In the genomic region with DNA sequence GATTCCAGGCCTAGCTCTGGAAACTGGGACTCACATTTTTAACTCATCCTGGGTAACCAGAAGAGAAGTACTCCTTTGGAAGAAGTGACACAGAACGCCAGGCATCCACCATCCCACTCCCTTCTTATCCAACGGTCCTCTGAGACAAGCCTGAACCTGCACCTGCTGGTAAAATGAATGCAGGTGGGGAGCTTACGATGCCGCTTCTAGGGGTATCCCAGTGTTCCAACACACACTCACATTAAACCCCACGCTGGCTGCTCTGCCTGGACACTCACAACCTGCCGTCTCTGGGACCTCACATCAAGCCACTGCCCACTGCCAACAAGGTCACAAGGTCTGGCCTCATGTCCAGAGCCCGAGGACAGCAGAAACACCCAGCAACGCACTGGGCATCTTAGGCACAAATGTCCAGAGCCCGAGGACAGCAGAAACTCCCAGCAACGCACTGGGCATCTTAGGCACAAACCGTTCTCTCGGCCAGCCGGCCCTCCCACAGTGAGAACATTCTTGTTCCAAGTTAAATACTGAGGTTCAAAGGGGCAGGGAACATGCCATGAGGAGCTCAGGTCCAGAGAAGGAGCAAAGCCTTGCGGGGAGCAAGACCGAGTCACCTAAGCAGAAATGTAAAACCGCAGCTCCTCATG, we compare ENCODE assay signal across 20 cellular contexts. TPM values are rescaled to one million over a fixed set of nuclear protein-coding genes. Genes with fewer than 3 reads are reported as not detected.
DNase-seq lines count a peak whose midpoint lies in the region; ATAC-seq and TF ChIP-seq lines count a peak whose summit lies in the region.
"Had no signal": no experiment of that assay in that cellular context is flagged by ENCODE, and none has a peak within 500 bp of the region (broad histone marks: within the 10 kb centered on the region; RNA-seq: fewer than 3 reads in every experiment).

No MANE protein-coding gene starts in this region.

- DNase-seq in Ammon's horn (ENCODE audit: low spot score), result peak; percentile 50
- peak; percentile 4 for DNase-seq in glutamatergic neuron
- peak in 1 of 2 donors; percentile 69 for DNase-seq in psoas muscle
- DNase-seq in immature natural killer cell, result no peak
- no peak for DNase-seq in activated gamma-delta T cell (lab: John Stamatoyannopoulos, UW)
- no peak for DNase-seq in HT-29 (ENCODE audit: low spot score)
- DNase-seq: activated CD4-positive, alpha-beta memory T cell treated with anti-CD3 and anti-CD28 coated beads for 36 hours; COR-L47; esophagus squamous epithelium; heart right ventricle; Karpas-422; NCI-H1105 treated with DMSO at 0.1 percent for 48 hours; NCI-H2171 treated with DMSO at 0.1 percent for 48 hours; stimulated activated CD4-positive, alpha-beta T cell treated with anti-CD3 and anti-CD28 coated beads, Interleukin-12 subunit alpha, Interleukin-12 subunit beta, amount 100 ng/mL, for 4 hours; stimulated activated naive CD8-positive, alpha-beta T cell treated with anti-CD3 and anti-CD28 coated beads, Interleukin-15, Interleukin-2, amounts not matched to agents 100 U/mL and 50 U/mL, for 24 hours had no signal

- intact Hi-C loops in psoas muscle (cut with DNase I), result loop anchor here (10.0 kb wide), 2 partner anchors 267 to 557 kb away; a partner anchor contains a TSS

- no peak overlapping the region for H3K4me3 ChIP-seq in psoas muscle
- H3K4me3 ChIP-seq: esophagus squamous epithelium, GM23338, heart right ventricle had no signal

- H3K36me3 Mint-ChIP-seq in glutamatergic neuron (ENCODE audit: unreplicated experiment) (peaks cover 18% of the 10 kb centered on the region), immature natural killer cell (peaks cover 14 to 35% (median 32%) of the 10 kb centered on the region in 3 donors)

- TF ChIP-seq CTCF in VCaP (conservative IDR thresholded peaks at IDR 0.05), result no peak
- TF ChIP-seq CTCF in glutamatergic neuron (IDR thresholded peaks at IDR 0.05; ENCODE audit: partially characterized antibody, unreplicated experiment), result no peak
- no peak for TF ChIP-seq CTCF in psoas muscle (IDR thresholded peaks at IDR 0.05)

- H3K36me3 ChIP-seq in psoas muscle (ENCODE audit: insufficient read depth in 1 of 2, low read depth in 1 of 2), result peaks cover 4 to 25% of the 10 kb centered on the region in 2 donors

- H3K27ac Mint-ChIP-seq in glutamatergic neuron (ENCODE audit: unreplicated experiment) (no peak overlapping the region), immature natural killer cell (no peak overlapping the region)
- H3K27ac Mint-ChIP-seq: activated CD4-positive, alpha-beta memory T cell treated with anti-CD3 and anti-CD28 coated beads for 36 hours; GM23338 had no signal

- H3K9me3 ChIP-seq in psoas muscle, result no peaks in the 10 kb centered on the region
- H3K9me3 ChIP-seq: esophagus squamous epithelium, heart right ventricle had no signal

- peaks cover 34% of the 10 kb centered on the region for H3K4me1 ChIP-seq in psoas muscle

- no peak overlapping the region for H3K4me3 Mint-ChIP-seq in glutamatergic neuron (ENCODE audit: unreplicated experiment)
- no peak overlapping the region for H3K4me3 Mint-ChIP-seq in immature natural killer cell
- H3K4me3 Mint-ChIP-seq: activated CD4-positive, alpha-beta memory T cell treated with anti-CD3 and anti-CD28 coated beads for 36 hours; activated T-helper 1 cell treated with anti-CD3 and anti-CD28 coated beads, Interleukin-12 subunit alpha, Interleukin-12 subunit beta, Interleukin-2, Interleukin-4 antibody, amounts not matched to agents 30 ng/mL and 10 ng/mL and 1 ng/mL, durations not matched to agents 14 hours and 24 hours and 36 hours; GM23338 had no signal

- H3K27me3 Mint-ChIP-seq in glutamatergic neuron (ENCODE audit: unreplicated experiment), result peaks cover 9% of the 10 kb centered on the region
- H3K27me3 Mint-ChIP-seq in immature natural killer cell (ENCODE audit: low read depth in 3 of 3), result peaks cover 3 to 7% (median 3%) of the 10 kb centered on the region in 3 donors
- H3K27me3 Mint-ChIP-seq: activated CD4-positive, alpha-beta memory T cell treated with anti-CD3 and anti-CD28 coated beads for 36 hours had no signal

- H3K27me3 ChIP-seq in psoas muscle (ENCODE audit: insufficient read depth in 3 of 3, low read length in 2 of 3), result no peaks in the 10 kb centered on the region
- H3K27me3 ChIP-seq: esophagus squamous epithelium, heart right ventricle had no signal

- H3K9me3 Mint-ChIP-seq in glutamatergic neuron (ENCODE audit: unreplicated experiment) (peaks cover 7% of the 10 kb centered on the region), immature natural killer cell (no peaks in the 10 kb centered on the region)
- H3K9me3 Mint-ChIP-seq: activated T-helper 1 cell treated with anti-CD3 and anti-CD28 coated beads, Interleukin-12 subunit alpha, Interleukin-12 subunit beta, Interleukin-2, Interleukin-4 antibody, amounts not matched to agents 30 ng/mL and 10 ng/mL and 1 ng/mL, durations not matched to agents 14 hours and 24 hours and 36 hours; GM23338 had no signal

- ATAC-seq in psoas muscle (peak; percentile 23 to 71 (median 47)), GM19395 (IDR thresholded peaks at IDR 0.05; ENCODE audit: unreplicated experiment) (no peak)
- ATAC-seq: GM23338; heart right ventricle; stimulated activated naive CD8-positive, alpha-beta T cell treated with anti-CD3 and anti-CD28 coated beads, Interleukin-15, Interleukin-2, amounts not matched to agents 100 U/mL and 50 U/mL, for 24 hours had no signal

- H3K27ac ChIP-seq in VCaP (peak overlapping the region; percentile 20), psoas muscle (peak overlapping the region; percentile 30)
- H3K27ac ChIP-seq: heart right ventricle had no signal

- H3K4me1 Mint-ChIP-seq in glutamatergic neuron (ENCODE audit: low read depth, unreplicated experiment), result peaks cover 22% of the 10 kb centered on the region
- H3K4me1 Mint-ChIP-seq in immature natural killer cell, result peaks cover 16 to 24% of the 10 kb centered on the region in 2 donors

- WGBS in psoas muscle, 3 donors, result 47 to 73% (median 70%) methylated on average over 16 of the region's 16 CpGs

RNA-seq across cellular contexts. Expression of a gene that starts 9.9 kb away (rescaled TPM):
- total RNA-seq in glutamatergic neuron (ENCODE audit: unreplicated experiment) (56.6 TPM), psoas muscle (100 to 1,000 TPM in 2 of 4 donors, 10 to 100 TPM in 2; 36.4 to 160 (median 72.7) TPM)
- polyA plus RNA-seq in psoas muscle (10 to 100 TPM; 53.4 to 79.3 (median 67.7) TPM), immature natural killer cell (10 to 100 TPM in 2 of 3 donors, 1 to 10 TPM in 1; 9.0 to 16.5 (median 11.8) TPM)
- total RNA-seq in HT-29 (2014; rRNA removed; shearing (Covaris generic)), result 37.4 and 41.9 TPM in 2 replicates

RNA-seq across cellular contexts. Expression of a gene that starts 22.8 kb away (rescaled TPM):
- not detected for total RNA-seq in glutamatergic neuron (ENCODE audit: unreplicated experiment)
- 1 to 10 TPM; 2.5 to 9.3 (median 8.4) TPM for total RNA-seq in psoas muscle
- 10 to 100 TPM in 2 of 3 donors, 1 to 10 TPM in 1; 5.0 to 11.9 (median 10.2) TPM for polyA plus RNA-seq in psoas muscle
- 10 to 100 TPM in 1 of 3 donors, 1 to 10 TPM in 2; 4.2 to 11.8 (median 9.8) TPM for polyA plus RNA-seq in immature natural killer cell
- total RNA-seq in HT-29 (2014; rRNA removed; shearing (Covaris generic)), result 38.3 and 43.6 TPM in 2 replicates
- total RNA-seq: myocyte had no signal

RNA-seq across cellular contexts. Expression of a gene that starts 46.8 kb away (rescaled TPM):
- total RNA-seq in glutamatergic neuron (ENCODE audit: unreplicated experiment) (104 TPM), psoas muscle (100 to 1,000 TPM in 3 of 4 donors, 10 to 100 TPM in 1; 81.5 to 147 (median 108) TPM)
- polyA plus RNA-seq in psoas muscle (100 to 1,000 TPM; 111 to 217 (median 150) TPM), immature natural killer cell (100 to 1,000 TPM; 209 to 330 (median 248) TPM)
- 63.4 and 70.8 TPM in 2 replicates for total RNA-seq in HT-29 (2014; rRNA removed; shearing (Covaris generic))

Comparison
In these comparisons a context has a peak if more than half of its experiments do, and no peak if none do; other contexts are left out.
1. DNase-seq: peak in Ammon's horn (single experiment) and glutamatergic neuron (single experiment); none in immature natural killer cell (0 of 3), activated gamma-delta T cell (single experiment) and HT-29 (single experiment).